23 cellular contexts compared by ENCODE assay signal in the genomic region with DNA sequence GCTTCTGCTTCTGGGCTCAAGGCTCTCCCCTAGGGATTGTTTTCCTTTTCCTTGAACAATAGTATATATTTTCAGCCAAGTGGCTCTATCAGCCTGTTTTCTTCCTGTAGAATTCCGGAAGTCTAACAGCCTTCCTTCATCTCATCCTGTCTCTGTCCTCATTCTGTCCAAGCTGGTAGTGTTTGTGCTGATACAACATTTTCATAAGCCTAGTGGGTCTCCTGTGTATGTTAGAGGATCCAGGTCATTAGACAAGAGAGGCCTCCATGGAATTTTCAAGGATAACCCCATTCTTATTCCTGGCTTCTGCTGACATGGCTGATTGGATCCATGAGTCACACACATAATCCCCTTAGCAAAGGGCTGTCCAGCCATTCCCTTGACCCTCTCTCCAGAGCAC.
"Had no signal": no experiment of that assay in that cellular context is flagged by ENCODE, and none has a peak within 500 bp of the region (broad histone marks: within the 10 kb centered on the region; RNA-seq: fewer than 3 reads in every experiment).

No MANE protein-coding gene starts in this region.

- H3K4me3 Mint-ChIP-seq: endodermal cell; naive B cell; nephron; stimulated activated effector memory CD8-positive, alpha-beta T cell treated with anti-CD3 and anti-CD28 coated beads, Interleukin-12 subunit alpha, Interleukin-12 subunit beta, amount 100 ng/mL, for 72 hours had no signal

- H3K27ac Mint-ChIP-seq: endodermal cell; naive B cell; nephron; stimulated activated effector memory CD8-positive, alpha-beta T cell treated with anti-CD3 and anti-CD28 coated beads, Interleukin-12 subunit alpha, Interleukin-12 subunit beta, amount 100 ng/mL, for 72 hours had no signal

- H3K4me1 ChIP-seq: colonic mucosa, pancreas, prostate gland, right lobe of liver, upper lobe of right lung had no signal

- H3K4me3 ChIP-seq: colonic mucosa, gastrocnemius medialis, left ventricle myocardium inferior, lung, pancreas, prostate gland, right lobe of liver, tibial artery, upper lobe of right lung had no signal

- FAIRE-seq: pancreas had no signal

- H3K27ac ChIP-seq: colonic mucosa, gastrocnemius medialis, left ventricle myocardium inferior, pancreas, prostate gland, right lobe of liver, tibial artery, upper lobe of right lung had no signal

- H3K9me3 Mint-ChIP-seq: endodermal cell, nephron had no signal

- H3K27me3 ChIP-seq: colonic mucosa, gastrocnemius medialis, pancreas, right lobe of liver, tibial artery, upper lobe of right lung had no signal

- H3K9me3 ChIP-seq: colonic mucosa, gastrocnemius medialis, pancreas, prostate gland, right lobe of liver, tibial artery, upper lobe of right lung had no signal

- H3K4me1 Mint-ChIP-seq: naive B cell had no signal

- ATAC-seq: esophagus mucosa; gastrocnemius medialis; left cardiac atrium; pancreas; stimulated activated effector memory CD8-positive, alpha-beta T cell treated with anti-CD3 and anti-CD28 coated beads, Interleukin-12 subunit alpha, Interleukin-12 subunit beta, amount 100 ng/mL, for 72 hours; stimulated activated naive CD8-positive, alpha-beta T cell treated with anti-CD3 and anti-CD28 coated beads, Interleukin-15, Interleukin-2, amounts not matched to agents 100 U/mL and 50 U/mL, for 24 hours; upper lobe of right lung had no signal

- DNase-seq: colonic mucosa; effector CD4-positive, alpha-beta T cell; endodermal cell; gastrocnemius medialis; islet precursor cell; left cardiac atrium; left ventricle myocardium inferior; mesenchymal stem cell; naive B cell; occipital lobe; pancreas; retina; right lobe of liver; stimulated activated CD4-positive, alpha-beta T cell treated with anti-CD3 and anti-CD28 coated beads, Interleukin-4, amount 100 ng/mL, for 1 hour; stimulated activated CD8-positive, alpha-beta memory T cell treated with anti-CD3 and anti-CD28 coated beads, Interleukin-4, amount 100 ng/mL, for 48 hours; stimulated activated naive CD8-positive, alpha-beta T cell treated with anti-CD3 and anti-CD28 coated beads, Interleukin-15, Interleukin-2, amounts not matched to agents 100 U/mL and 50 U/mL, for 24 hours; tibial artery; upper lobe of right lung had no signal

- H3K36me3 ChIP-seq: colonic mucosa, gastrocnemius medialis, left ventricle myocardium inferior, pancreas, prostate gland, right lobe of liver, tibial artery, upper lobe of right lung had no signal

- H3K36me3 Mint-ChIP-seq: naive B cell; stimulated activated effector memory CD8-positive, alpha-beta T cell treated with anti-CD3 and anti-CD28 coated beads, Interleukin-12 subunit alpha, Interleukin-12 subunit beta, amount 100 ng/mL, for 72 hours had no signal
